ENCODE assay signal across 19 cellular contexts in genomic region chr6:27174958-27175357, GRCh38.
DNase-seq lines count a peak whose midpoint lies in the region; ATAC-seq, FAIRE-seq and TF ChIP-seq lines count a peak whose summit lies in the region.
"Had no signal": no experiment of that assay in that cellular context is flagged by ENCODE, and none has a peak within 500 bp of the region (broad histone marks: within the 10 kb centered on the region; RNA-seq: fewer than 3 reads in every experiment).

No MANE protein-coding gene starts in this region.

- no peak for FAIRE-seq in HepG2 (lab: Jason Lieb, UNC)
- FAIRE-seq: A549, H54 had no signal

- no peak for DNase-seq in HepG2 (ENCODE audit: low spot score)
- DNase-seq in right lobe of liver, result no peak
- no peak for DNase-seq in effector memory CD8-positive, alpha-beta T cell
- no peak for DNase-seq in osteoblast (ENCODE audit: insufficient read length, low spot score, missing footprints)
- no peak for DNase-seq in activated T-helper 2 cell treated with anti-CD3 and anti-CD28 coated beads, Interferon-gamma antibody, Interleukin-2, Interleukin-4, amounts not matched to agents 10 μg/mL and 5 μg/mL and 100 μg/mL, durations not matched to agents 14 hours and 24 hours and 36 hours (ENCODE audit: low spot score)
- DNase-seq: DMS79, KBM-7, NCI-H1105 treated with DMSO at 0.1 percent for 48 hours, NCI-H2029 treated with DMSO at 0.1 percent for 48 hours, NCI-H345, NCI-H524, NCI-H774, OCI-M1 had no signal

- TF ChIP-seq POLR2A in HepG2 (IDR thresholded peaks at IDR 0.05; ENCODE audit: insufficient read depth in 1 of 2, low read depth in 2 of 2, low read length in 2 of 2) (no peak), right lobe of liver (IDR thresholded peaks at IDR 0.05) (no peak), gastroesophageal sphincter (IDR thresholded peaks at IDR 0.05) (no peak)

- H3K9me3 Mint-ChIP-seq in effector memory CD8-positive, alpha-beta T cell, result no peaks in the 10 kb centered on the region
- H3K9me3 Mint-ChIP-seq in activated T-helper 2 cell treated with anti-CD3 and anti-CD28 coated beads, Interferon-gamma antibody, Interleukin-2, Interleukin-4, amounts not matched to agents 10 μg/mL and 5 μg/mL and 100 μg/mL, durations not matched to agents 14 hours and 24 hours and 36 hours, result no peaks in the 10 kb centered on the region

- H3K79me2 ChIP-seq in HepG2 (ENCODE audit: insufficient read depth, low read length) (no peaks in the 10 kb centered on the region), SU-DHL-6 (ENCODE audit: insufficient read depth, low read length) (no peaks in the 10 kb centered on the region), osteoblast (ENCODE audit: insufficient read depth, low read length) (no peaks in the 10 kb centered on the region)

- H3K36me3 ChIP-seq in HepG2 (replicated peaks in 1 of 2; ENCODE audit: control insufficient read depth in 1 of 2, insufficient read depth in 2 of 2, low read length in 2 of 2) (no peaks in the 10 kb centered on the region), right lobe of liver (no peaks in the 10 kb centered on the region), SU-DHL-6 (ENCODE audit: low read length) (no peaks in the 10 kb centered on the region), osteoblast (ENCODE audit: insufficient read depth, low read length) (no peaks in the 10 kb centered on the region), gastroesophageal sphincter (no peaks in the 10 kb centered on the region)

- peak overlapping the region; percentile 49 to 53 for H3K4me3 Mint-ChIP-seq in effector memory CD8-positive, alpha-beta T cell
- H3K4me3 Mint-ChIP-seq in activated T-helper 2 cell treated with anti-CD3 and anti-CD28 coated beads, Interferon-gamma antibody, Interleukin-2, Interleukin-4, amounts not matched to agents 10 μg/mL and 5 μg/mL and 100 μg/mL, durations not matched to agents 14 hours and 24 hours and 36 hours (ENCODE audit: low read depth), result no peak overlapping the region

- BruUV-seq in HepG2 (replicated peaks; lab: Mats Ljungman, UMichigan), result no TSS peak

- POLR2A ChIA-PET in HepG2 (lab: Yijun Ruan, JAX), result no interaction called here

- TF ChIP-seq CTCF in HepG2 (CRISPR knock-in tag; IDR thresholded peaks at IDR 0.05) (no peak), right lobe of liver (IDR thresholded peaks at IDR 0.05) (no peak), SU-DHL-6 (IDR thresholded peaks at IDR 0.05; ENCODE audit: insufficient read depth, low read length, poor library complexity, severe bottlenecking) (no peak), osteoblast (IDR thresholded peaks at IDR 0.05; ENCODE audit: extremely low read depth, low read depth, low read length) (no peak), gastroesophageal sphincter (IDR thresholded peaks at IDR 0.05) (no peak)

- WGBS in HepG2 (ENCODE audit: low lambda C conversion rate), result 42% methylated on average over 6 of the region's 6 CpGs
- 58% methylated on average over 6 of the region's 6 CpGs for WGBS in right lobe of liver (ENCODE audit: insufficient coverage, low coverage, low lambda C conversion rate, missing lambda C conversion rate)
- 30 to 42% methylated on average over 6 of the region's 6 CpGs for WGBS in gastroesophageal sphincter (ENCODE audit: low coverage in 1 of 2), 2 donors

- H3K9ac ChIP-seq in HepG2 (ENCODE audit: insufficient read depth, low read depth, low read length) (no peak overlapping the region), SU-DHL-6 (ENCODE audit: low read length) (no peak overlapping the region)

- no peak for ATAC-seq in HepG2
- ATAC-seq in right lobe of liver, result no peak
- ATAC-seq in effector memory CD8-positive, alpha-beta T cell (replicated peaks), result no peak
- no peak for ATAC-seq in gastroesophageal sphincter
- no peak for ATAC-seq in GM21528 (IDR thresholded peaks at IDR 0.05; ENCODE audit: low FRiP score, unreplicated experiment)
- ATAC-seq: A549, Right ventricle myocardium inferior had no signal

- TF ChIP-seq EP300 in HepG2 (IDR thresholded peaks at IDR 0.05; ENCODE audit: low read depth in 2 of 2, low read length in 2 of 2), result no peak
- no peak for TF ChIP-seq EP300 in HepG2 (CRISPR knock-in tag; IDR thresholded peaks at IDR 0.05; ENCODE audit: borderline replicate concordance)
- TF ChIP-seq EP300 in gastroesophageal sphincter (IDR thresholded peaks at IDR 0.05), result no peak

- H3K9me3 ChIP-seq in HepG2 (ENCODE audit: low read length) (no peaks in the 10 kb centered on the region), right lobe of liver (no peaks in the 10 kb centered on the region), SU-DHL-6 (ENCODE audit: insufficient read depth, low read length) (no peaks in the 10 kb centered on the region), osteoblast (ENCODE audit: low read depth, low read length) (no peaks in the 10 kb centered on the region), gastroesophageal sphincter (peaks cover 0 to under 1% (median 0%) of the 10 kb centered on the region in 3 donors)
- H3K9me3 ChIP-seq: A549 had no signal

- H3F3A ChIP-seq in SU-DHL-6 (ENCODE audit: insufficient read depth), result 0 out of 2 replicates have a peak, but pooled peaks cover 7% of the 10 kb centered on the region

- no peaks in the 10 kb centered on the region for H3K9me2 ChIP-seq in SU-DHL-6 (replicated peaks; ENCODE audit: insufficient read depth, low read length)

- H3K27me3 Mint-ChIP-seq in effector memory CD8-positive, alpha-beta T cell, result no peaks in the 10 kb centered on the region
- peaks cover 18% of the 10 kb centered on the region for H3K27me3 Mint-ChIP-seq in activated T-helper 2 cell treated with anti-CD3 and anti-CD28 coated beads, Interferon-gamma antibody, Interleukin-2, Interleukin-4, amounts not matched to agents 10 μg/mL and 5 μg/mL and 100 μg/mL, durations not matched to agents 14 hours and 24 hours and 36 hours (ENCODE audit: low read depth)

- in situ Hi-C loops in HepG2 (cut with HindIII; ENCODE audit: extremely low pct_ligation_motif_present, low pct_unique_long_range_greater_than_20kb), result loop anchor here (10.0 kb wide), 2 partner anchors 330 to 730 kb away; no protein-coding TSS in a partner anchor

- peak overlapping the region; percentile 43 for H2AFZ ChIP-seq in HepG2 (ENCODE audit: low read length)
- H2AFZ ChIP-seq in SU-DHL-6 (ENCODE audit: low read depth, low read length, severe bottlenecking), result peak overlapping the region; percentile 21
- peak overlapping the region; percentile 10 for H2AFZ ChIP-seq in osteoblast (ENCODE audit: low read length)

- CTCF ChIA-PET in HepG2 (lab: Yijun Ruan, JAX; ENCODE audit: low intra/inter-chr PET ratio, low total read pairs), result no interaction called here

- TF ChIP-seq RAD21 in HepG2 (CRISPR knock-in tag; IDR thresholded peaks at IDR 0.05), result no peak

- H4K20me1 ChIP-seq in HepG2 (ENCODE audit: insufficient read depth, low read length) (no peaks in the 10 kb centered on the region), SU-DHL-6 (ENCODE audit: low read depth, low read length) (no peaks in the 10 kb centered on the region), osteoblast (ENCODE audit: insufficient read depth, low read length) (no peaks in the 10 kb centered on the region)

- no peak overlapping the region for H3K27ac ChIP-seq in HepG2 (ENCODE audit: extremely low read length, insufficient read depth, low read length)
- no peak overlapping the region for H3K27ac ChIP-seq in right lobe of liver
- H3K27ac ChIP-seq in SU-DHL-6 (ENCODE audit: low read depth, low read length), result no peak overlapping the region
- H3K27ac ChIP-seq in osteoblast (ENCODE audit: low read depth, low read length), result no peak overlapping the region
- no peak overlapping the region for H3K27ac ChIP-seq in gastroesophageal sphincter
- H3K27ac ChIP-seq: A549 had no signal

- H3K4me1 ChIP-seq in HepG2 (ENCODE audit: insufficient read depth, low read length), result peaks cover 19% of the 10 kb centered on the region
- no peaks in the 10 kb centered on the region for H3K4me1 ChIP-seq in right lobe of liver
- peaks cover 5% of the 10 kb centered on the region for H3K4me1 ChIP-seq in osteoblast (ENCODE audit: insufficient read depth, low read length)
- H3K4me1 ChIP-seq in gastroesophageal sphincter, result peaks cover 0 to 17% (median 0%) of the 10 kb centered on the region in 3 donors
- H3K4me1 ChIP-seq: A549 had no signal

- intact Hi-C loops in HepG2 (cut with micrococcal nuclease; ENCODE audit: unreplicated experiment) (loop anchor here (5.0 kb wide), 2 partner anchors 48 to 727 kb away; no protein-coding TSS in a partner anchor), right lobe of liver (cut with DNase I) (no loop called here)
- intact Hi-C loops in activated T-helper 2 cell treated with anti-CD3 and anti-CD28 coated beads, Interferon-gamma antibody, Interleukin-2, Interleukin-4, amounts not matched to agents 10 μg/mL and 5 μg/mL and 100 μg/mL, durations not matched to agents 14 hours and 24 hours and 36 hours (cut with micrococcal nuclease), result loop anchor here (5.0 kb wide), 2 partner anchors 327 to 717 kb away; a partner anchor contains a TSS

- H3K27me3 ChIP-seq in HepG2 (ENCODE audit: control insufficient read depth in 1 of 2, insufficient read depth in 2 of 2, low read length in 2 of 2) (no peaks in the 10 kb centered on the region; a peak in 1 of 5 replicates), right lobe of liver (no peaks in the 10 kb centered on the region), SU-DHL-6 (ENCODE audit: low read length) (no peaks in the 10 kb centered on the region), osteoblast (ENCODE audit: insufficient read depth, low read length) (peaks cover 5% of the 10 kb centered on the region), gastroesophageal sphincter (peaks cover 10% of the 10 kb centered on the region)

- H3K27ac Mint-ChIP-seq in effector memory CD8-positive, alpha-beta T cell, result no peak overlapping the region
- no peak overlapping the region for H3K27ac Mint-ChIP-seq in activated T-helper 2 cell treated with anti-CD3 and anti-CD28 coated beads, Interferon-gamma antibody, Interleukin-2, Interleukin-4, amounts not matched to agents 10 μg/mL and 5 μg/mL and 100 μg/mL, durations not matched to agents 14 hours and 24 hours and 36 hours

- no peak overlapping the region for H3K4me2 ChIP-seq in HepG2 (ENCODE audit: low read depth, low read length)
- H3K4me2 ChIP-seq in SU-DHL-6 (ENCODE audit: low read depth, low read length, poor library complexity, severe bottlenecking), result no peak overlapping the region
- no peak overlapping the region for H3K4me2 ChIP-seq in osteoblast (ENCODE audit: insufficient read depth, low read length)
- H3K4me2 ChIP-seq: A549 had no signal

- peaks cover 37% of the 10 kb centered on the region for H3K36me3 Mint-ChIP-seq in effector memory CD8-positive, alpha-beta T cell (ENCODE audit: insufficient read depth)
- no peaks in the 10 kb centered on the region for H3K36me3 Mint-ChIP-seq in activated T-helper 2 cell treated with anti-CD3 and anti-CD28 coated beads, Interferon-gamma antibody, Interleukin-2, Interleukin-4, amounts not matched to agents 10 μg/mL and 5 μg/mL and 100 μg/mL, durations not matched to agents 14 hours and 24 hours and 36 hours (ENCODE audit: low read depth)

- no peak overlapping the region for H3K4me3 ChIP-seq in HepG2 (replicated peaks in 1 of 3; ENCODE audit: insufficient read depth in 1 of 3, low read depth in 2 of 3, low read length in 3 of 3)
- no peak overlapping the region for H3K4me3 ChIP-seq in right lobe of liver
- no peak overlapping the region for H3K4me3 ChIP-seq in SU-DHL-6 (ENCODE audit: insufficient read depth, low read length, poor library complexity, severe bottlenecking)
- H3K4me3 ChIP-seq in osteoblast (ENCODE audit: insufficient read depth, low read length), result no peak overlapping the region
- no peak overlapping the region for H3K4me3 ChIP-seq in gastroesophageal sphincter
- H3K4me3 ChIP-seq: A549 had no signal

- peaks cover 3 to 10% of the 10 kb centered on the region in 2 donors for H3K4me1 Mint-ChIP-seq in effector memory CD8-positive, alpha-beta T cell (ENCODE audit: low read depth in 2 of 2)
- peaks cover 11% of the 10 kb centered on the region for H3K4me1 Mint-ChIP-seq in activated T-helper 2 cell treated with anti-CD3 and anti-CD28 coated beads, Interferon-gamma antibody, Interleukin-2, Interleukin-4, amounts not matched to agents 10 μg/mL and 5 μg/mL and 100 μg/mL, durations not matched to agents 14 hours and 24 hours and 36 hours (ENCODE audit: low read depth)

Comparison
In these comparisons a context has a peak if more than half of its experiments do, and no peak if none do; other contexts are left out.
1. intact Hi-C loops: an anchor here in HepG2 (5.0 kb wide) and activated T-helper 2 cell treated with anti-CD3 and anti-CD28 coated beads, Interferon-gamma antibody, Interleukin-2, Interleukin-4, amounts not matched to agents 10 μg/mL and 5 μg/mL and 100 μg/mL, durations not matched to agents 14 hours and 24 hours and 36 hours (5.0 kb wide); none called in right lobe of liver.